In the genomic region with DNA sequence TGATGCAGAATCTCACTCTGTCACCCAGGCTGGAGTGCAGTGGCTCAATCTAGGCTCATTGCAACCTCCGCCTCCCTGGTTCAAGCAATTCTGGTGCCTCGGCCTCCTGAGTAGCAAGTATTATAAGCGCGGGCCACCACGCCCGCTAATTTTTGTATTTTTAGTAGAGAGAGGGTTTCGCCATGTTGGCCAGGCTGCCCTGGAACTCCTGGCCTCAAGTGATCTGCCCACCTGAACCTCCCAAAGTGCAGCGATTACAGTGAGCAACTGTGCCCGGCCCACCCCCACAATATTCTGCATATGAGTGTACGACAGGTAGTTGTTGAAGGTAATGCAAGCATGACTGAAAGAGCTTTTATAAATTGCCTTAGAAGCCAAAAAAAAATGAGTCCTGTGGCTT, we compare ENCODE assay signal across 10 cellular contexts. TPM values are rescaled to one million over a fixed set of nuclear protein-coding genes. Genes with fewer than 3 reads are reported as not detected.
DNase-seq lines count a peak whose midpoint lies in the region; ATAC-seq and TF ChIP-seq lines count a peak whose summit lies in the region.
"Had no signal": no experiment of that assay in that cellular context is flagged by ENCODE, and none has a peak within 500 bp of the region (broad histone marks: within the 10 kb centered on the region; RNA-seq: fewer than 3 reads in every experiment).

No MANE protein-coding gene starts in this region.

- no peaks in the 10 kb centered on the region for H3K4me1 ChIP-seq in BE2C
- H3K4me1 ChIP-seq in HAP-1: peaks cover 10% of the 10 kb centered on the region
- H3K4me1 ChIP-seq in iPS-20b (ENCODE audit: insufficient read depth, low read length): peaks cover 6% of the 10 kb centered on the region; the same call in 1 of the 2 replicates
- H3K4me1 ChIP-seq in prostate gland (replicated peaks): peaks cover 5% of the 10 kb centered on the region

- in situ Hi-C loops in HAP-1 (cut with MboI; ENCODE audit: low sequenced_read_pairs): no loop called here

- TF ChIP-seq POLR2A in prostate gland (IDR thresholded peaks at IDR 0.05): no peak

- H3K27me3 ChIP-seq in BE2C: no peaks in the 10 kb centered on the region; the same call in 1 of the 2 replicates
- H3K27me3 ChIP-seq in HAP-1 (ENCODE audit: low read depth): no peaks in the 10 kb centered on the region
- no peaks in the 10 kb centered on the region for H3K27me3 ChIP-seq in iPS-20b (ENCODE audit: insufficient read depth, low read length)
- H3K27me3 ChIP-seq in prostate gland (replicated peaks; ENCODE audit: insufficient read depth): no peaks in the 10 kb centered on the region
- H3K27me3 ChIP-seq: testis had no signal

- H3K4me3 ChIP-seq in BE2C (ENCODE audit: low read depth, low read length): peak overlapping the region; percentile 74
- peak overlapping the region; percentile 77 for H3K4me3 ChIP-seq in HAP-1
- peak overlapping the region; percentile 87 for H3K4me3 ChIP-seq in iPS-20b (ENCODE audit: low read length)
- H3K4me3 ChIP-seq in prostate gland: no peak overlapping the region

- no peak for TF ChIP-seq CTCF in BE2C (IDR thresholded peaks at IDR 0.05; ENCODE audit: low read depth, low read length)
- no peak for TF ChIP-seq CTCF in prostate gland (IDR thresholded peaks at IDR 0.05)

- intact Hi-C loops in prostate gland (cut with DNase I): no loop called here
- intact Hi-C loops in sciatic nerve (cut with DNase I): no loop called here

- no peak for DNase-seq in BE2C
- DNase-seq in HAP-1 (ENCODE audit: low spot score in 2 of 2): no peak
- peak; percentile 14 for DNase-seq in activated naive CD4-positive, alpha-beta T cell treated with anti-CD3 and anti-CD28 coated beads, Interleukin-2, amount 50 U/mL, for 16 hours
- DNase-seq in prostate gland (ENCODE audit: low spot score): no peak
- no peak for DNase-seq in NCI-H128 (lab: John Stamatoyannopoulos, UW; ENCODE audit: unreplicated experiment)
- no peak for DNase-seq in sciatic nerve (ENCODE audit: low spot score)
- DNase-seq: NCI-H2171 treated with DMSO at 0.1 percent for 48 hours, testis had no signal

- H3K9me3 ChIP-seq in BE2C (no peaks in the 10 kb centered on the region), HAP-1 (no peaks in the 10 kb centered on the region), iPS-20b (ENCODE audit: insufficient read depth, low read depth, low read length) (no peaks in the 10 kb centered on the region), prostate gland (no peaks in the 10 kb centered on the region)
- H3K9me3 ChIP-seq: testis had no signal

- no peak overlapping the region for H3K27ac ChIP-seq in iPS-20b (ENCODE audit: low read length)
- H3K27ac ChIP-seq in prostate gland: no peak overlapping the region
- H3K27ac ChIP-seq: testis had no signal

- peak overlapping the region; percentile 99; the same call in 1 of the 2 replicates for H3K9ac ChIP-seq in iPS-20b (ENCODE audit: low read depth, low read length)

- H3K36me3 ChIP-seq in BE2C: peaks cover 25% of the 10 kb centered on the region
- peaks cover 2% of the 10 kb centered on the region; the same call in 1 of the 2 replicates for H3K36me3 ChIP-seq in HAP-1 (replicated peaks)
- H3K36me3 ChIP-seq in iPS-20b (ENCODE audit: insufficient read depth, low read depth, low read length): peaks cover 36% of the 10 kb centered on the region
- H3K36me3 ChIP-seq in prostate gland: no peaks in the 10 kb centered on the region

- ATAC-seq in sciatic nerve (no peak), HG02798 (IDR thresholded peaks at IDR 0.05; ENCODE audit: poor library complexity, unreplicated experiment) (no peak)

- WGBS in prostate gland: 89% methylated on average over 10 of the region's 10 CpGs

RNA-seq across cellular contexts. Expression of a gene that starts 1.2 kb away (rescaled TPM):
- 41.4 TPM for polyA plus RNA-seq in BE2C (2012; ENCODE audit: insufficient read depth, insufficient read length, low read depth)
- total RNA-seq in prostate gland: 10 to 100 TPM; 15.3 to 30.7 TPM
- 31.5 TPM for total RNA-seq in sciatic nerve

Comparison
In these comparisons a context has a peak if more than half of its experiments do, and no peak if none do; other contexts are left out.
1. H3K4me3 ChIP-seq: peak in BE2C (single experiment), HAP-1 (single experiment) and iPS-20b (single experiment); none in prostate gland (0 of 2).